In the genomic region with DNA sequence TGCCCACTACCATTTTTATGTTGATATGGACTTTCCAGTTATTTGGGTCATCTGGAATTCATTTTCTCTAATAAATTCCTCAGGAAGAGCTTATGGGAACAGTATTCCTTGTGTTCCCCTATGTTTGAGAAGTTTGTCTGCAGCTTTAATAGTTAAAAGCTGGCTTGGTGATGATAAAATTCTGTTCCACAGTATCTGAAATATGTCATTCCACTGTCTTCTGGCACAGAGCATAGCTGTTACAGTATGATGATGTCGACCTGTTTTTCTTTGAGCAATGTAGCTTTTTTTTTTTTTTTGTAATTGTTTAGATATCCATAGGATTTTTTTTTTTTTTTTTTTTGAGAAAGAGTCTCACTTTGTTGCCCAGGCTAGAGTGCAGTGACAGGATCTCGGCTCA, we compare ENCODE assay signal across 19 cellular contexts. TPM values are rescaled to one million over a fixed set of nuclear protein-coding genes. Genes with fewer than 3 reads are reported as not detected.
A peak's percentile ranks its signal among the peaks of the same experiment; 100 is the strongest.
DNase-seq lines count a peak whose midpoint lies in the region; ATAC-seq and TF ChIP-seq lines count a peak whose summit lies in the region.
"Had no signal": no experiment of that assay in that cellular context is flagged by ENCODE, and none has a peak within 500 bp of the region (broad histone marks: within the 10 kb centered on the region; RNA-seq: fewer than 3 reads in every experiment).

No MANE protein-coding gene starts in this region.

- no peak overlapping the region for H3K4me3 Mint-ChIP-seq in type B pancreatic cell
- H3K4me3 Mint-ChIP-seq: activated CD4-positive, alpha-beta T cell treated with anti-CD3 and anti-CD28 coated beads, Interleukin-2, amount 10 ng/mL, durations not matched to agents 24 days and 14 days; activated naive CD4-positive, alpha-beta T cell treated with anti-CD3 and anti-CD28 coated beads, Interleukin-2, amount 10 ng/mL, durations not matched to agents 7 days and 5 days; brain; dendritic cell treated with granulocyte-macrophage colony-stimulating factor and Interleukin-4, amounts not matched to agents 40 ng/mL and 50 ng/mL, for 4 days; T-cell had no signal

- intact Hi-C loops in Right ventricle myocardium superior (cut with DNase I) = no loop called here
- intact Hi-C loops in cardiac septum (cut with DNase I) = no loop called here

- DNase-seq in Right ventricle myocardium superior (no peak), cardiac septum (ENCODE audit: low spot score) (no peak), fibroblast of peridontal ligament (ENCODE audit: extremely low read depth) (peak; percentile 49), type B pancreatic cell (ENCODE audit: extremely low spot score, unreplicated experiment) (no peak), NAMALWA (ENCODE audit: low spot score) (no peak), NCI-H1436 treated with DMSO at 0.1 percent for 48 hours (lab: John Stamatoyannopoulos, UW) (no peak), NCI-H226 (no peak)
- DNase-seq: activated CD4-positive, alpha-beta T cell treated with anti-CD3 and anti-CD28 coated beads, Interleukin-2, amount 10 ng/mL, durations not matched to agents 24 days and 14 days; activated naive CD4-positive, alpha-beta T cell treated with anti-CD3 and anti-CD28 coated beads, Interleukin-2, amount 10 ng/mL, durations not matched to agents 7 days and 5 days; Karpas-422; mucosa of descending colon; NCI-H1092; NCI-H2029 treated with DMSO at 0.1 percent for 48 hours; NCI-H524; retina had no signal

- H3K36me3 Mint-ChIP-seq in type B pancreatic cell = peaks cover 8% of the 10 kb centered on the region

- no peaks in the 10 kb centered on the region for H3K9me3 Mint-ChIP-seq in type B pancreatic cell
- H3K9me3 Mint-ChIP-seq: activated CD4-positive, alpha-beta T cell treated with anti-CD3 and anti-CD28 coated beads, Interleukin-2, amount 10 ng/mL, durations not matched to agents 24 days and 14 days; activated naive CD4-positive, alpha-beta T cell treated with anti-CD3 and anti-CD28 coated beads, Interleukin-2, amount 10 ng/mL, durations not matched to agents 7 days and 5 days; dendritic cell treated with granulocyte-macrophage colony-stimulating factor and Interleukin-4, amounts not matched to agents 40 ng/mL and 50 ng/mL, for 4 days; T-cell had no signal

- H3K4me1 Mint-ChIP-seq in type B pancreatic cell (ENCODE audit: unreplicated experiment) = peaks cover 48% of the 10 kb centered on the region

- no peak for TF ChIP-seq CTCF in type B pancreatic cell (conservative IDR thresholded peaks at IDR 0.05)

- ATAC-seq in Right ventricle myocardium superior (ENCODE audit: poor library complexity) = peak; percentile 40
- peak; percentile 50 for ATAC-seq in SK-N-SH treated with all-trans-retinoic acid at 6 μM for 48 hours
- ATAC-seq: mucosa of descending colon, T-cell had no signal

- peak overlapping the region; percentile 30 for H3K27ac Mint-ChIP-seq in type B pancreatic cell

- H3K27me3 Mint-ChIP-seq in type B pancreatic cell = no peaks in the 10 kb centered on the region
- H3K27me3 Mint-ChIP-seq: activated CD4-positive, alpha-beta T cell treated with anti-CD3 and anti-CD28 coated beads, Interleukin-2, amount 10 ng/mL, durations not matched to agents 24 days and 14 days; activated naive CD4-positive, alpha-beta T cell treated with anti-CD3 and anti-CD28 coated beads, Interleukin-2, amount 10 ng/mL, durations not matched to agents 7 days and 5 days; brain; dendritic cell treated with granulocyte-macrophage colony-stimulating factor and Interleukin-4, amounts not matched to agents 40 ng/mL and 50 ng/mL, for 4 days; T-cell had no signal

TF ChIP-seq in SK-N-SH treated with all-trans-retinoic acid at 6 μM for 48 hours, 23 proteins besides CTCF, POLR2A, EP300 and RAD21:
- TF ChIP-seq ZNF565 (CRISPR knock-in tag; conservative IDR thresholded peaks at IDR 0.05; ENCODE audit: low read depth) (no peak), TCF4 (CRISPR knock-in tag; IDR thresholded peaks at IDR 0.05; ENCODE audit: borderline replicate concordance) (no peak), POU6F1 (CRISPR knock-in tag; IDR thresholded peaks at IDR 0.05; ENCODE audit: borderline replicate concordance, low read depth) (no peak), CREB5 (CRISPR knock-in tag; IDR thresholded peaks at IDR 0.05; ENCODE audit: low read depth) (no peak), ZFP3 (CRISPR knock-in tag; IDR thresholded peaks at IDR 0.05) (no peak), ESRRG (CRISPR knock-in tag; IDR thresholded peaks at IDR 0.05) (no peak), GLIS3 (CRISPR knock-in tag; IDR thresholded peaks at IDR 0.05) (no peak), RARB (CRISPR knock-in tag; IDR thresholded peaks at IDR 0.05) (no peak), ARNTL (CRISPR knock-in tag; IDR thresholded peaks at IDR 0.05; ENCODE audit: borderline replicate concordance, low read depth) (no peak), PPARA (CRISPR knock-in tag; IDR thresholded peaks at IDR 0.05; ENCODE audit: borderline replicate concordance) (no peak), OSR1 (CRISPR knock-in tag; IDR thresholded peaks at IDR 0.05) (no peak), SNAI2 (CRISPR knock-in tag; IDR thresholded peaks at IDR 0.05) (no peak)
- TF ChIP-seq, protein P1, sequence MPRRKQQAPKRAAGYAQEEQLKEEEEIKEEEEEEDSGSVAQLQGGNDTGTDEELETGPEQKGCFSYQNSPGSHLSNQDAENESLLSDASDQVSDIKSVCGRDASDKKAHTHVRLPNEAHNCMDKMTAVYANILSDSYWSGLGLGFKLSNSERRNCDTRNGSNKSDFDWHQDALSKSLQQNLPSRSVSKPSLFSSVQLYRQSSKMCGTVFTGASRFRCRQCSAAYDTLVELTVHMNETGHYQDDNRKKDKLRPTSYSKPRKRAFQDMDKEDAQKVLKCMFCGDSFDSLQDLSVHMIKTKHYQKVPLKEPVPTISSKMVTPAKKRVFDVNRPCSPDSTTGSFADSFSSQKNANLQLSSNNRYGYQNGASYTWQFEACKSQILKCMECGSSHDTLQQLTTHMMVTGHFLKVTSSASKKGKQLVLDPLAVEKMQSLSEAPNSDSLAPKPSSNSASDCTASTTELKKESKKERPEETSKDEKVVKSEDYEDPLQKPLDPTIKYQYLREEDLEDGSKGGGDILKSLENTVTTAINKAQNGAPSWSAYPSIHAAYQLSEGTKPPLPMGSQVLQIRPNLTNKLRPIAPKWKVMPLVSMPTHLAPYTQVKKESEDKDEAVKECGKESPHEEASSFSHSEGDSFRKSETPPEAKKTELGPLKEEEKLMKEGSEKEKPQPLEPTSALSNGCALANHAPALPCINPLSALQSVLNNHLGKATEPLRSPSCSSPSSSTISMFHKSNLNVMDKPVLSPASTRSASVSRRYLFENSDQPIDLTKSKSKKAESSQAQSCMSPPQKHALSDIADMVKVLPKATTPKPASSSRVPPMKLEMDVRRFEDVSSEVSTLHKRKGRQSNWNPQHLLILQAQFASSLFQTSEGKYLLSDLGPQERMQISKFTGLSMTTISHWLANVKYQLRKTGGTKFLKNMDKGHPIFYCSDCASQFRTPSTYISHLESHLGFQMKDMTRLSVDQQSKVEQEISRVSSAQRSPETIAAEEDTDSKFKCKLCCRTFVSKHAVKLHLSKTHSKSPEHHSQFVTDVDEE (CRISPR knock-in tag; IDR thresholded peaks at IDR 0.05) = no peak
- TF ChIP-seq, protein P2, sequence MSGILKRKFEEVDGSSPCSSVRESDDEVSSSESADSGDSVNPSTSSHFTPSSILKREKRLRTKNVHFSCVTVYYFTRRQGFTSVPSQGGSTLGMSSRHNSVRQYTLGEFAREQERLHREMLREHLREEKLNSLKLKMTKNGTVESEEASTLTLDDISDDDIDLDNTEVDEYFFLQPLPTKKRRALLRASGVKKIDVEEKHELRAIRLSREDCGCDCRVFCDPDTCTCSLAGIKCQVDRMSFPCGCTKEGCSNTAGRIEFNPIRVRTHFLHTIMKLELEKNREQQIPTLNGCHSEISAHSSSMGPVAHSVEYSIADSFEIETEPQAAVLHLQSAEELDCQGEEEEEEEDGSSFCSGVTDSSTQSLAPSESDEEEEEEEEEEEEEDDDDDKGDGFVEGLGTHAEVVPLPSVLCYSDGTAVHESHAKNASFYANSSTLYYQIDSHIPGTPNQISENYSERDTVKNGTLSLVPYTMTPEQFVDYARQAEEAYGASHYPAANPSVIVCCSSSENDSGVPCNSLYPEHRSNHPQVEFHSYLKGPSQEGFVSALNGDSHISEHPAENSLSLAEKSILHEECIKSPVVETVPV (CRISPR knock-in tag; IDR thresholded peaks at IDR 0.05) = no peak

RNA-seq across cellular contexts. Expression of gene NCOA3, which starts 43.2 kb away (rescaled TPM):
- total RNA-seq in Right ventricle myocardium superior (19.1 TPM), cardiac septum (18.6 TPM), type B pancreatic cell (ENCODE audit: low replicate concordance) (37.3 and 50.2 TPM in 2 replicates)
